In the genomic region with DNA sequence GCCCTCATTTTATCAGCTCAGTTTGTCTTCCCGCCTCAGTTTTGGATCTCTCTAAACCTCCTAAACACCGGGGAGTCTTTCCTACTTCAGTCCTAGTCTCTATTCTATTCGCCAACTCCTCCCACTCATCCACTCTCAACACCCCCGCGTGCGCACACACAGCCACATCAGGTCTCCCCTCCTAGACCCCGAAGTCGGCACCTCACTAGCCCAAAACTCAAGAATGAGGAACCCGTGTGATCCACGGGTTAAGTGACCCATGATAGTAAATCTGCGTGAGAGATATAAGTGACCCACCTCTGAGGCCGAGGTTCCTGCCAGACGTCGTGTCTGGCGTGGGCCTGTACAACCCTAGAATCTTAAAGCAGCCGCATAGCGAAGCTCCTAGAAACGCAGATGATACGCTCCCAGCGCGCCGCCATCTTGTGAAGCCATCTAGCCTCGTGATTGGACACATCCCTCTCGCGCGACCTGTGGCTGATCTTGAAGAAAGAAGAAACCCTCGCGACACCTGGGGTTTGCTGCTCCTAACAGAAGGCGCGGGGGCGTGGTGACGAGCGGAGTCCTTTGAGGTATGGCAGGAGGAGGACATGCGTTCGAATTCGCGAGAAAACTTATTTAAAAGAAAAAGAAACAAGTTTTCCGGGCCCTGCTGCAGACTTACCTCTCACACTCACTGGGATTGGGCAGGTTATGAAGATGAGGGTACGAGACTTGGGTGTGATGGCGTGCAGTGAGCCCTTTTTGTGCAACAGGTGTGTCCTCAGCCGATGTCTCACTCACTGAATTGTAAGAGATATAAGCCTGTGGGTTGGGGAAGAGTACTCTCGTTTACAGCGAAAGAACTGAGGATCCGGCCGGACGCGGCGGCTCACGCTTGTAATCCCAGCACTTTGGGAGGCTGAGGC, we compare ENCODE assay signal across 1 cellular context.
TF ChIP-seq lines count a peak whose summit lies in the region.

A gene with protein sequence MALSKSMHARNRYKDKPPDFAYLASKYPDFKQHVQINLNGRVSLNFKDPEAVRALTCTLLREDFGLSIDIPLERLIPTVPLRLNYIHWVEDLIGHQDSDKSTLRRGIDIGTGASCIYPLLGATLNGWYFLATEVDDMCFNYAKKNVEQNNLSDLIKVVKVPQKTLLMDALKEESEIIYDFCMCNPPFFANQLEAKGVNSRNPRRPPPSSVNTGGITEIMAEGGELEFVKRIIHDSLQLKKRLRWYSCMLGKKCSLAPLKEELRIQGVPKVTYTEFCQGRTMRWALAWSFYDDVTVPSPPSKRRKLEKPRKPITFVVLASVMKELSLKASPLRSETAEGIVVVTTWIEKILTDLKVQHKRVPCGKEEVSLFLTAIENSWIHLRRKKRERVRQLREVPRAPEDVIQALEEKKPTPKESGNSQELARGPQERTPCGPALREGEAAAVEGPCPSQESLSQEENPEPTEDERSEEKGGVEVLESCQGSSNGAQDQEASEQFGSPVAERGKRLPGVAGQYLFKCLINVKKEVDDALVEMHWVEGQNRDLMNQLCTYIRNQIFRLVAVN (minus strand): TSS at position 427 of the 908 bp plus-strand sequence. CDS start 9,557 bp downstream, outside the sequence.

TF ChIP-seq in HepG2, 621 proteins besides CTCF, POLR2A, EP300 and RAD21 (continued from another document and continues in another):
- TF ChIP-seq, protein P1, sequence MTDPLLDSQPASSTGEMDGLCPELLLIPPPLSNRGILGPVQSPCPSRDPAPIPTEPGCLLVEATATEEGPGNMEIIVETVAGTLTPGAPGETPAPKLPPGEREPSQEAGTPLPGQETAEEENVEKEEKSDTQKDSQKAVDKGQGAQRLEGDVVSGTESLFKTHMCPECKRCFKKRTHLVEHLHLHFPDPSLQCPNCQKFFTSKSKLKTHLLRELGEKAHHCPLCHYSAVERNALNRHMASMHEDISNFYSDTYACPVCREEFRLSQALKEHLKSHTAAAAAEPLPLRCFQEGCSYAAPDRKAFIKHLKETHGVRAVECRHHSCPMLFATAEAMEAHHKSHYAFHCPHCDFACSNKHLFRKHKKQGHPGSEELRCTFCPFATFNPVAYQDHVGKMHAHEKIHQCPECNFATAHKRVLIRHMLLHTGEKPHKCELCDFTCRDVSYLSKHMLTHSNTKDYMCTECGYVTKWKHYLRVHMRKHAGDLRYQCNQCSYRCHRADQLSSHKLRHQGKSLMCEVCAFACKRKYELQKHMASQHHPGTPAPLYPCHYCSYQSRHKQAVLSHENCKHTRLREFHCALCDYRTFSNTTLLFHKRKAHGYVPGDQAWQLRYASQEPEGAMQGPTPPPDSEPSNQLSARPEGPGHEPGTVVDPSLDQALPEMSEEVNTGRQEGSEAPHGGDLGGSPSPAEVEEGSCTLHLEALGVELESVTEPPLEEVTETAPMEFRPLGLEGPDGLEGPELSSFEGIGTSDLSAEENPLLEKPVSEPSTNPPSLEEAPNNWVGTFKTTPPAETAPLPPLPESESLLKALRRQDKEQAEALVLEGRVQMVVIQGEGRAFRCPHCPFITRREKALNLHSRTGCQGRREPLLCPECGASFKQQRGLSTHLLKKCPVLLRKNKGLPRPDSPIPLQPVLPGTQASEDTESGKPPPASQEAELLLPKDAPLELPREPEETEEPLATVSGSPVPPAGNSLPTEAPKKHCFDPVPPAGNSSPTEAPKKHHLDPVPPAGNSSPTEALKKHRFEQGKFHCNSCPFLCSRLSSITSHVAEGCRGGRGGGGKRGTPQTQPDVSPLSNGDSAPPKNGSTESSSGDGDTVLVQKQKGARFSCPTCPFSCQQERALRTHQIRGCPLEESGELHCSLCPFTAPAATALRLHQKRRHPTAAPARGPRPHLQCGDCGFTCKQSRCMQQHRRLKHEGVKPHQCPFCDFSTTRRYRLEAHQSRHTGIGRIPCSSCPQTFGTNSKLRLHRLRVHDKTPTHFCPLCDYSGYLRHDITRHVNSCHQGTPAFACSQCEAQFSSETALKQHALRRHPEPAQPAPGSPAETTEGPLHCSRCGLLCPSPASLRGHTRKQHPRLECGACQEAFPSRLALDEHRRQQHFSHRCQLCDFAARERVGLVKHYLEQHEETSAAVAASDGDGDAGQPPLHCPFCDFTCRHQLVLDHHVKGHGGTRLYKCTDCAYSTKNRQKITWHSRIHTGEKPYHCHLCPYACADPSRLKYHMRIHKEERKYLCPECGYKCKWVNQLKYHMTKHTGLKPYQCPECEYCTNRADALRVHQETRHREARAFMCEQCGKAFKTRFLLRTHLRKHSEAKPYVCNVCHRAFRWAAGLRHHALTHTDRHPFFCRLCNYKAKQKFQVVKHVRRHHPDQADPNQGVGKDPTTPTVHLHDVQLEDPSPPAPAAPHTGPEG (CRISPR knock-in tag; IDR thresholded peaks at IDR 0.05): no peak; the same call in 1 of the 2 replicates
- TF ChIP-seq NFE2 (CRISPR knock-in tag; IDR thresholded peaks at IDR 0.05) (no peak), MEF2D (CRISPR knock-in tag; IDR thresholded peaks at IDR 0.05) (peak; percentile 56; the same call in 1 of the 2 replicates), ZNF816 (CRISPR knock-in tag; IDR thresholded peaks at IDR 0.05; ENCODE audit: borderline replicate concordance) (0 out of 2 replicates have a peak, but pooled peaks have one; percentile 51), JUNB (CRISPR knock-in tag; IDR thresholded peaks at IDR 0.05; ENCODE audit: borderline replicate concordance) (peak; percentile 5; the same call in 1 of the 2 replicates), ARNT (IDR thresholded peaks at IDR 0.05) (no peak), ZNF230 (CRISPR knock-in tag; IDR thresholded peaks at IDR 0.05) (peak; percentile 68; the same call in 1 of the 2 replicates), NCOA5 (CRISPR knock-in tag; IDR thresholded peaks at IDR 0.05) (no peak), ZFX (CRISPR knock-in tag; IDR thresholded peaks at IDR 0.05; ENCODE audit: low read depth) (peak; percentile 97), ZNF232 (CRISPR knock-in tag; IDR thresholded peaks at IDR 0.05; ENCODE audit: borderline replicate concordance) (0 out of 2 replicates have a peak, but pooled peaks have one; percentile 26), ZNF17 (CRISPR knock-in tag; IDR thresholded peaks at IDR 0.05) (no peak), SMAD3 (CRISPR knock-in tag; IDR thresholded peaks at IDR 0.05) (peak; percentile 36; the same call in 1 of the 2 replicates), ZNF781 (CRISPR knock-in tag; IDR thresholded peaks at IDR 0.05; ENCODE audit: borderline replicate concordance, not compliant biosample characterization) (peak; percentile 30), DR1 (CRISPR knock-in tag; IDR thresholded peaks at IDR 0.05) (peak; percentile 93), MEIS1 (CRISPR knock-in tag; IDR thresholded peaks at IDR 0.05; ENCODE audit: borderline replicate concordance) (no peak; the same call in 1 of the 2 replicates), SUZ12 (IDR thresholded peaks at IDR 0.05; ENCODE audit: low read depth, low read length) (no peak), ZNF441 (CRISPR knock-in tag; IDR thresholded peaks at IDR 0.05; ENCODE audit: borderline replicate concordance) (0 out of 2 replicates have a peak, but pooled peaks have one; percentile 75), MIER3 (CRISPR knock-in tag; IDR thresholded peaks at IDR 0.05; ENCODE audit: borderline replicate concordance) (peak; percentile 26; the same call in 1 of the 2 replicates), ZMYM4 (CRISPR knock-in tag; IDR thresholded peaks at IDR 0.05) (peak; percentile 83), ERF (CRISPR knock-in tag; IDR thresholded peaks at IDR 0.05) (no peak), GABPA (IDR thresholded peaks at IDR 0.05; ENCODE audit: low read depth, low read length) (no peak), GABPA (CRISPR knock-in tag; IDR thresholded peaks at IDR 0.05; ENCODE audit: low read depth) (peak; percentile 40), FLYWCH1 (CRISPR knock-in tag; IDR thresholded peaks at IDR 0.05) (no peak), FOXP1 (IDR thresholded peaks at IDR 0.05) (no peak), FOXP1 (CRISPR knock-in tag; IDR thresholded peaks at IDR 0.05) (no peak), ATF1 (CRISPR knock-in tag; IDR thresholded peaks at IDR 0.05) (peak; percentile 56), ZNF749 (CRISPR knock-in tag; IDR thresholded peaks at IDR 0.05; ENCODE audit: borderline replicate concordance) (no peak)
- TF ChIP-seq, protein P2, sequence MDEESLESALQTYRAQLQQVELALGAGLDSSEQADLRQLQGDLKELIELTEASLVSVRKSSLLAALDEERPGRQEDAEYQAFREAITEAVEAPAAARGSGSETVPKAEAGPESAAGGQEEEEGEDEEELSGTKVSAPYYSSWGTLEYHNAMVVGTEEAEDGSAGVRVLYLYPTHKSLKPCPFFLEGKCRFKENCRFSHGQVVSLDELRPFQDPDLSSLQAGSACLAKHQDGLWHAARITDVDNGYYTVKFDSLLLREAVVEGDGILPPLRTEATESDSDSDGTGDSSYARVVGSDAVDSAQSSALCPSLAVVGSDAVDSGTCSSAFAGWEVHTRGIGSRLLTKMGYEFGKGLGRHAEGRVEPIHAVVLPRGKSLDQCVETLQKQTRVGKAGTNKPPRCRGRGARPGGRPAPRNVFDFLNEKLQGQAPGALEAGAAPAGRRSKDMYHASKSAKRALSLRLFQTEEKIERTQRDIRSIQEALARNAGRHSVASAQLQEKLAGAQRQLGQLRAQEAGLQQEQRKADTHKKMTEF (CRISPR knock-in tag; IDR thresholded peaks at IDR 0.05): peak; percentile 74; the same call in 1 of the 2 replicates
- TF ChIP-seq, protein P3, sequence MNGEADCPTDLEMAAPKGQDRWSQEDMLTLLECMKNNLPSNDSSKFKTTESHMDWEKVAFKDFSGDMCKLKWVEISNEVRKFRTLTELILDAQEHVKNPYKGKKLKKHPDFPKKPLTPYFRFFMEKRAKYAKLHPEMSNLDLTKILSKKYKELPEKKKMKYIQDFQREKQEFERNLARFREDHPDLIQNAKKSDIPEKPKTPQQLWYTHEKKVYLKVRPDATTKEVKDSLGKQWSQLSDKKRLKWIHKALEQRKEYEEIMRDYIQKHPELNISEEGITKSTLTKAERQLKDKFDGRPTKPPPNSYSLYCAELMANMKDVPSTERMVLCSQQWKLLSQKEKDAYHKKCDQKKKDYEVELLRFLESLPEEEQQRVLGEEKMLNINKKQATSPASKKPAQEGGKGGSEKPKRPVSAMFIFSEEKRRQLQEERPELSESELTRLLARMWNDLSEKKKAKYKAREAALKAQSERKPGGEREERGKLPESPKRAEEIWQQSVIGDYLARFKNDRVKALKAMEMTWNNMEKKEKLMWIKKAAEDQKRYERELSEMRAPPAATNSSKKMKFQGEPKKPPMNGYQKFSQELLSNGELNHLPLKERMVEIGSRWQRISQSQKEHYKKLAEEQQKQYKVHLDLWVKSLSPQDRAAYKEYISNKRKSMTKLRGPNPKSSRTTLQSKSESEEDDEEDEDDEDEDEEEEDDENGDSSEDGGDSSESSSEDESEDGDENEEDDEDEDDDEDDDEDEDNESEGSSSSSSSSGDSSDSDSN (CRISPR knock-in tag; IDR thresholded peaks at IDR 0.05): peak; percentile 49; the same call in 1 of the 2 replicates
- TF ChIP-seq, protein P4, sequence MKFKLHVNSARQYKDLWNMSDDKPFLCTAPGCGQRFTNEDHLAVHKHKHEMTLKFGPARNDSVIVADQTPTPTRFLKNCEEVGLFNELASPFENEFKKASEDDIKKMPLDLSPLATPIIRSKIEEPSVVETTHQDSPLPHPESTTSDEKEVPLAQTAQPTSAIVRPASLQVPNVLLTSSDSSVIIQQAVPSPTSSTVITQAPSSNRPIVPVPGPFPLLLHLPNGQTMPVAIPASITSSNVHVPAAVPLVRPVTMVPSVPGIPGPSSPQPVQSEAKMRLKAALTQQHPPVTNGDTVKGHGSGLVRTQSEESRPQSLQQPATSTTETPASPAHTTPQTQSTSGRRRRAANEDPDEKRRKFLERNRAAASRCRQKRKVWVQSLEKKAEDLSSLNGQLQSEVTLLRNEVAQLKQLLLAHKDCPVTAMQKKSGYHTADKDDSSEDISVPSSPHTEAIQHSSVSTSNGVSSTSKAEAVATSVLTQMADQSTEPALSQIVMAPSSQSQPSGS (CRISPR knock-in tag; IDR thresholded peaks at IDR 0.05): 0 out of 2 replicates have a peak, but pooled peaks have one; percentile 23
- TF ChIP-seq, protein P5, sequence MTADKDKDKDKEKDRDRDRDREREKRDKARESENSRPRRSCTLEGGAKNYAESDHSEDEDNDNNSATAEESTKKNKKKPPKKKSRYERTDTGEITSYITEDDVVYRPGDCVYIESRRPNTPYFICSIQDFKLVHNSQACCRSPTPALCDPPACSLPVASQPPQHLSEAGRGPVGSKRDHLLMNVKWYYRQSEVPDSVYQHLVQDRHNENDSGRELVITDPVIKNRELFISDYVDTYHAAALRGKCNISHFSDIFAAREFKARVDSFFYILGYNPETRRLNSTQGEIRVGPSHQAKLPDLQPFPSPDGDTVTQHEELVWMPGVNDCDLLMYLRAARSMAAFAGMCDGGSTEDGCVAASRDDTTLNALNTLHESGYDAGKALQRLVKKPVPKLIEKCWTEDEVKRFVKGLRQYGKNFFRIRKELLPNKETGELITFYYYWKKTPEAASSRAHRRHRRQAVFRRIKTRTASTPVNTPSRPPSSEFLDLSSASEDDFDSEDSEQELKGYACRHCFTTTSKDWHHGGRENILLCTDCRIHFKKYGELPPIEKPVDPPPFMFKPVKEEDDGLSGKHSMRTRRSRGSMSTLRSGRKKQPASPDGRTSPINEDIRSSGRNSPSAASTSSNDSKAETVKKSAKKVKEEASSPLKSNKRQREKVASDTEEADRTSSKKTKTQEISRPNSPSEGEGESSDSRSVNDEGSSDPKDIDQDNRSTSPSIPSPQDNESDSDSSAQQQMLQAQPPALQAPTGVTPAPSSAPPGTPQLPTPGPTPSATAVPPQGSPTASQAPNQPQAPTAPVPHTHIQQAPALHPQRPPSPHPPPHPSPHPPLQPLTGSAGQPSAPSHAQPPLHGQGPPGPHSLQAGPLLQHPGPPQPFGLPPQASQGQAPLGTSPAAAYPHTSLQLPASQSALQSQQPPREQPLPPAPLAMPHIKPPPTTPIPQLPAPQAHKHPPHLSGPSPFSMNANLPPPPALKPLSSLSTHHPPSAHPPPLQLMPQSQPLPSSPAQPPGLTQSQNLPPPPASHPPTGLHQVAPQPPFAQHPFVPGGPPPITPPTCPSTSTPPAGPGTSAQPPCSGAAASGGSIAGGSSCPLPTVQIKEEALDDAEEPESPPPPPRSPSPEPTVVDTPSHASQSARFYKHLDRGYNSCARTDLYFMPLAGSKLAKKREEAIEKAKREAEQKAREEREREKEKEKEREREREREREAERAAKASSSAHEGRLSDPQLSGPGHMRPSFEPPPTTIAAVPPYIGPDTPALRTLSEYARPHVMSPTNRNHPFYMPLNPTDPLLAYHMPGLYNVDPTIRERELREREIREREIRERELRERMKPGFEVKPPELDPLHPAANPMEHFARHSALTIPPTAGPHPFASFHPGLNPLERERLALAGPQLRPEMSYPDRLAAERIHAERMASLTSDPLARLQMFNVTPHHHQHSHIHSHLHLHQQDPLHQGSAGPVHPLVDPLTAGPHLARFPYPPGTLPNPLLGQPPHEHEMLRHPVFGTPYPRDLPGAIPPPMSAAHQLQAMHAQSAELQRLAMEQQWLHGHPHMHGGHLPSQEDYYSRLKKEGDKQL (CRISPR knock-in tag; IDR thresholded peaks at IDR 0.05; ENCODE audit: low read depth): no peak
- TF ChIP-seq, protein P6, sequence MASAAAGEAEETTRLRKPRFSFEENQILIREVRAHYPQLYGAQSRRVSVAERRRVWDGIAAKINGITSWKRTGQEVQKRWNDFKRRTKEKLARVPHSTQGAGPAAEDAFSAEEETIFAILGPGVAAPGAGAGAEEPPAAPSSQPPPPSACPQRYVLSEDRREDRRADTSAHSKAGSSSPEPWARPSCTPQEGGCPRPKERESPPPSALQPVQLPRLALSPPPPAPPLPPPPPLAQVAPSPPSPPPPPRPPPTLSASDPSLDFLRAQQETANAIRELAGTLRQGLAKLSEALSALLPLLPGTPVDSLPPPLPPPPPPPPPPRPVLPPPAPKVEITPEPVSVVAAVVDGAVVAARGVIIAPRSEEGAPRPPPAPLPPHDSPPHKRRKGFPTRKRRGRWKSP (CRISPR knock-in tag; IDR thresholded peaks at IDR 0.05): peak; percentile 81; the same call in 1 of the 2 replicates
- TF ChIP-seq, protein P7, sequence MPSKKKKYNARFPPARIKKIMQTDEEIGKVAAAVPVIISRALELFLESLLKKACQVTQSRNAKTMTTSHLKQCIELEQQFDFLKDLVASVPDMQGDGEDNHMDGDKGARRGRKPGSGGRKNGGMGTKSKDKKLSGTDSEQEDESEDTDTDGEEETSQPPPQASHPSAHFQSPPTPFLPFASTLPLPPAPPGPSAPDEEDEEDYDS (CRISPR knock-in tag; IDR thresholded peaks at IDR 0.05): peak; percentile 98
